In genomic region chr10:103166527-103166926, GRCh38 we compare ENCODE assay signal across 17 cellular contexts.
"Had no signal": no experiment of that assay in that cellular context is flagged by ENCODE, and none has a peak within 500 bp of the region (broad histone marks: within the 10 kb centered on the region; RNA-seq: fewer than 3 reads in every experiment).

No MANE protein-coding gene starts in this region.

- DNase-seq: dermis blood vessel endothelial cell; effector memory CD4-positive, alpha-beta T cell; foreskin keratinocyte; heart left ventricle; kidney; natural killer cell; sigmoid colon; spleen; stimulated activated CD4-positive, alpha-beta T cell treated with anti-CD3 and anti-CD28 coated beads, Interleukin-4, amount 100 ng/mL, for 4 hours; stimulated activated naive CD8-positive, alpha-beta T cell treated with anti-CD3 and anti-CD28 coated beads, Interleukin-15, Interleukin-2, amounts not matched to agents 100 U/mL and 50 U/mL, for 24 hours; substantia nigra; testis; tibial artery; upper lobe of left lung had no signal

- ATAC-seq: foreskin keratinocyte; gastroesophageal sphincter; heart left ventricle; left lobe of liver; natural killer cell; stimulated activated memory B cell treated with anti-CD40 and anti-IgM and Interleukin-4, amounts not matched to agents 10 μg/mL and 1 μg/mL and 100 μg/mL, for 72 hours; stimulated activated naive CD8-positive, alpha-beta T cell treated with anti-CD3 and anti-CD28 coated beads, Interleukin-15, Interleukin-2, amounts not matched to agents 100 U/mL and 50 U/mL, for 24 hours had no signal
